ENCODE assay signal across 28 cellular contexts in the genomic region with DNA sequence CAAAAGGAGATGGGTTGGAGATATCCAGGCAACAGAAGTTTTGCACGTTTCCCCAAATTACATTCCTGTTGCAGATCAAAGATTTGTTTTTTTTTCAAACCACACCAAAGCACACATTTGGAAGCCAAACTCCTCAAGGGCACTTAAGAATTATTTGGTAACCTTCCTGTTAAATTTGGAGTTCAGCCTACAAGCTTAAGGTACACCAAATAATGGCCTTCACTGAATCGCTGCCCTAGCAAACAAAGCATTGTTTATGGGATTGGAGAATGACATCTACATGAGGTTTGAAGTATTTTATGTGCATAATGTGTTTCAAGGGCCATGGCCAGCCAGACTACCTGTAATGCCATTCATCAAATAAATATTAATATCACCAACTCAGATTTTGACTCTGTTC.
"Had no signal": no experiment of that assay in that cellular context is flagged by ENCODE, and none has a peak within 500 bp of the region (broad histone marks: within the 10 kb centered on the region; RNA-seq: fewer than 3 reads in every experiment).

No MANE protein-coding gene starts in this region.

- H3K27ac Mint-ChIP-seq: mesothelial cell of epicardium; naive B cell; natural killer cell; nephron progenitor cell; neural progenitor cell; progenitor cell of endocrine pancreas; stimulated activated memory B cell treated with anti-CD40 and anti-IgM and Interleukin-4, amounts not matched to agents 10 μg/mL and 1 μg/mL and 100 μg/mL, for 72 hours; stimulated activated naive CD8-positive, alpha-beta T cell treated with anti-CD3 and anti-CD28 coated beads, Interleukin-15, amount 100 ng/mL, for 72 hours; type B pancreatic cell had no signal

- H3K4me3 Mint-ChIP-seq: mesothelial cell of epicardium; naive B cell; natural killer cell; nephron progenitor cell; neural progenitor cell; stimulated activated memory B cell treated with anti-CD40 and anti-IgM and Interleukin-4, amounts not matched to agents 10 μg/mL and 1 μg/mL and 100 μg/mL, for 72 hours; stimulated activated naive CD8-positive, alpha-beta T cell treated with anti-CD3 and anti-CD28 coated beads, Interleukin-15, amount 100 ng/mL, for 72 hours; type B pancreatic cell had no signal

- DNase-seq: islet precursor cell; left ventricle myocardium superior; lower lobe of right lung; mesendoderm; naive B cell; natural killer cell; nephron progenitor cell; occipital lobe; ovary; right lobe of liver; stimulated activated CD4-positive, alpha-beta T cell treated with anti-CD3 and anti-CD28 coated beads, Interleukin-1b, Interleukin-23, amount 100 ng/mL, for 48 hours; stimulated activated CD4-positive, alpha-beta T cell treated with anti-CD3 and anti-CD28 coated beads, Interleukin-2, amount 100 ng/mL, for 48 hours; stimulated activated CD4-positive, alpha-beta T cell treated with anti-CD3 and anti-CD28 coated beads, Interleukin-4, amount 100 ng/mL, for 4 hours; stimulated activated CD8-positive, alpha-beta memory T cell treated with anti-CD3 and anti-CD28 coated beads, Interleukin-4, amount 100 ng/mL, for 48 hours; stimulated activated naive CD4-positive, alpha-beta T cell treated with Interleukin-2 at 50 U/mL for 16 hours; stimulated activated naive CD8-positive, alpha-beta T cell treated with anti-CD3 and anti-CD28 coated beads, Interleukin-15, amount 100 ng/mL, for 72 hours; substantia nigra had no signal

- H3K27me3 Mint-ChIP-seq: stimulated activated memory B cell treated with anti-CD40 and anti-IgM and Interleukin-4, amounts not matched to agents 10 μg/mL and 1 μg/mL and 100 μg/mL, for 72 hours; stimulated activated naive CD8-positive, alpha-beta T cell treated with anti-CD3 and anti-CD28 coated beads, Interleukin-15, amount 100 ng/mL, for 72 hours; type B pancreatic cell had no signal

- H3K4me3 ChIP-seq: hepatocyte, lower lobe of right lung, neural progenitor cell, ovary, right atrium auricular region, right lobe of liver, smooth muscle cell, tibial nerve, vagina had no signal

- H3K9ac ChIP-seq: neural progenitor cell had no signal

- H3K79me2 ChIP-seq: hepatocyte had no signal

- H3K27ac ChIP-seq: hepatocyte, lower lobe of right lung, neural progenitor cell, neutrophil, ovary, right atrium auricular region, tibial nerve, vagina had no signal

- ATAC-seq: left ventricle myocardium superior; natural killer cell; stimulated activated memory B cell treated with anti-CD40 and anti-IgM and Interleukin-4, amounts not matched to agents 10 μg/mL and 1 μg/mL and 100 μg/mL, for 72 hours; stimulated activated naive CD8-positive, alpha-beta T cell treated with anti-CD3 and anti-CD28 coated beads, Interleukin-15, amount 100 ng/mL, for 72 hours had no signal

- H3K9me3 ChIP-seq: lower lobe of right lung, neutrophil, ovary, right atrium auricular region, right lobe of liver, tibial nerve, vagina had no signal

- H2AFZ ChIP-seq: hepatocyte, neural progenitor cell had no signal

- H3K36me3 ChIP-seq: lower lobe of right lung, neural progenitor cell, neutrophil, ovary, right atrium auricular region, right lobe of liver, tibial nerve, vagina had no signal

- H3K27me3 ChIP-seq: hepatocyte, neural progenitor cell, neutrophil, ovary, right atrium auricular region, right lobe of liver, tibial nerve, vagina had no signal

- H3K9me3 Mint-ChIP-seq: mesothelial cell of epicardium; natural killer cell; nephron progenitor cell; neural progenitor cell; stimulated activated memory B cell treated with anti-CD40 and anti-IgM and Interleukin-4, amounts not matched to agents 10 μg/mL and 1 μg/mL and 100 μg/mL, for 72 hours; stimulated activated naive CD8-positive, alpha-beta T cell treated with anti-CD3 and anti-CD28 coated beads, Interleukin-15, amount 100 ng/mL, for 72 hours; type B pancreatic cell had no signal

- H3K4me1 Mint-ChIP-seq: mesothelial cell of epicardium; naive B cell; natural killer cell; stimulated activated memory B cell treated with anti-CD40 and anti-IgM and Interleukin-4, amounts not matched to agents 10 μg/mL and 1 μg/mL and 100 μg/mL, for 72 hours; stimulated activated naive CD8-positive, alpha-beta T cell treated with anti-CD3 and anti-CD28 coated beads, Interleukin-15, amount 100 ng/mL, for 72 hours had no signal

- H3K4me2 ChIP-seq: hepatocyte, neural progenitor cell, smooth muscle cell had no signal

- H3K36me3 Mint-ChIP-seq: mesothelial cell of epicardium; naive B cell; natural killer cell; neural progenitor cell; stimulated activated memory B cell treated with anti-CD40 and anti-IgM and Interleukin-4, amounts not matched to agents 10 μg/mL and 1 μg/mL and 100 μg/mL, for 72 hours; type B pancreatic cell had no signal
